Comparison of ENCODE assay signal across 8 cellular contexts in genomic region chr1:1918901-1919303, GRCh38. TPM values are rescaled to one million over a fixed set of nuclear protein-coding genes. Genes with fewer than 3 reads are reported as not detected.
A peak's percentile ranks its signal among the peaks of the same experiment; 100 is the strongest.
DNase-seq lines count a peak whose midpoint lies in the region; ATAC-seq and TF ChIP-seq lines count a peak whose summit lies in the region.

TSS of gene TMEM52 (minus strand) at chr1:1919279. CDS start at chr1:1919265, 14 bp downstream.

- H3K9me3 ChIP-seq in RWPE2 (ENCODE audit: severe bottlenecking): no peaks in the 10 kb centered on the region
- H3K9me3 ChIP-seq in spleen: no peaks in the 10 kb centered on the region

- H3K4me3 Mint-ChIP-seq in HFFc6: peak within 1 kb of the TSS; percentile 42; the same call in 1 of the 2 replicates

- H3K27me3 Mint-ChIP-seq in HFFc6 (ENCODE audit: insufficient read depth): peaks cover 16% of the 10 kb centered on the region

- no peaks in the 10 kb centered on the region for H3K36me3 ChIP-seq in RWPE2 (ENCODE audit: low read depth)
- no peaks in the 10 kb centered on the region for H3K36me3 ChIP-seq in spleen

- intact Hi-C loops in spleen (cut with DNase I; ENCODE audit: low total_unique reads): no loop called here

- DNase-seq in HFFc6 (no peak), RWPE2 (ENCODE audit: low spot score) (no peak), fibroblast of the aortic adventitia (ENCODE audit: low read depth) (no peak), spleen (no peak), cerebellar cortex (ENCODE audit: low spot score) (no peak), Kasumi-1 (lab: John Stamatoyannopoulos, UW) (no peak), DMS53 treated with DMSO at 0.1 percent for 48 hours (lab: John Stamatoyannopoulos, UW; ENCODE audit: unreplicated experiment) (no peak)

- no peak within 1 kb of the TSS for H3K27ac Mint-ChIP-seq in HFFc6

- TF ChIP-seq POLR2A in spleen (IDR thresholded peaks at IDR 0.05): no peak

- H3K4me1 Mint-ChIP-seq in HFFc6 (ENCODE audit: low read depth): no peaks in the 10 kb centered on the region

- peak; percentile 5; the same call in 2 of the 3 replicates for ATAC-seq in RWPE2 (ENCODE audit: low read depth)

- H3K4me3 ChIP-seq in GM12875 (ENCODE audit: low read depth, low read length): peak within 1 kb of the TSS; percentile 47
- peak within 1 kb of the TSS; percentile 44 for H3K4me3 ChIP-seq in RWPE2 (ENCODE audit: severe bottlenecking)
- H3K4me3 ChIP-seq in fibroblast of the aortic adventitia (ENCODE audit: low read depth, low read length): peak within 1 kb of the TSS; percentile 54
- H3K4me3 ChIP-seq in spleen: peak within 1 kb of the TSS; percentile 17 to 84 (median 61)

- H3K27ac ChIP-seq in RWPE2 (ENCODE audit: poor library complexity, severe bottlenecking): no peak within 1 kb of the TSS
- H3K27ac ChIP-seq in spleen: peak within 1 kb of the TSS in 7 of 8 donors; percentile 58 to 78 (median 64)

- H3K27me3 ChIP-seq in RWPE2 (ENCODE audit: insufficient read depth, poor library complexity, severe bottlenecking): no peaks in the 10 kb centered on the region
- peaks cover 0 to 16% (median 0%) of the 10 kb centered on the region in 7 donors for H3K27me3 ChIP-seq in spleen (replicated peaks in 1 of 7)

- H3K9me3 Mint-ChIP-seq in HFFc6: no peaks in the 10 kb centered on the region

- H3K4me1 ChIP-seq in RWPE2 (ENCODE audit: insufficient read depth, poor library complexity, severe bottlenecking) (no peaks in the 10 kb centered on the region), spleen (peaks cover 8 to 62% (median 35%) of the 10 kb centered on the region in 6 donors)

- 0 to 1% (median 1%) methylated on average over 24 to 44 of the region's 44 CpGs; no CpG with 5 or more reads in 1 of the 5 donors for WGBS in spleen, 5 donors

- no peaks in the 10 kb centered on the region for H3K36me3 Mint-ChIP-seq in HFFc6 (ENCODE audit: low read depth)

- TF ChIP-seq CTCF in GM12875 (IDR thresholded peaks at IDR 0.05; ENCODE audit: borderline replicate concordance, insufficient read depth, low read depth, low read length) (no peak), HFFc6 (IDR thresholded peaks at IDR 0.05) (no peak; the same call in 1 of the 2 replicates), RWPE2 (IDR thresholded peaks at IDR 0.05; ENCODE audit: poor library complexity, severe bottlenecking) (peak; percentile 12), fibroblast of the aortic adventitia (IDR thresholded peaks at IDR 0.05; ENCODE audit: insufficient read depth, low read length) (no peak), spleen (IDR thresholded peaks at IDR 0.05 in 8 of 11, conservative IDR thresholded peaks at IDR 0.05 in 3 of 11) (peak in 3 of 11 experiments; percentile 5 to 36 (median 6))

RNA-seq across cellular contexts. Expression of gene TMEM52, which starts in this region (rescaled TPM):
- under 1 TPM in 3 of 6 experiments, not detected in 3; 0.21 to 0.38 (median 0.25) TPM for total RNA-seq in HFFc6 (2021; fragmentation: NEBNext Ultra II Directional; extraction: Animal tissue kit (Norgen Biotek cat#: 25700))
- total RNA-seq in fibroblast of the aortic adventitia (ENCODE audit: low replicate concordance) (0.72 TPM in 1 of 2 replicates, not detected in the other), spleen (1 to 10 TPM in 6 of 7 donors, not detected in 1; 1.1 to 4.7 (median 1.8) TPM)
- 1 to 10 TPM in 1 of 3 donors, under 1 TPM in 2; 0.35 to 1.9 (median 0.64) TPM for polyA plus RNA-seq in spleen
